ENCODE assay signal across 8 cellular contexts in genomic region chr9:126471084-126471611, GRCh38.
DNase-seq lines count a peak whose midpoint lies in the region; ATAC-seq, FAIRE-seq and TF ChIP-seq lines count a peak whose summit lies in the region.

No MANE protein-coding gene starts in this region.

- no peak for FAIRE-seq in HTR-8/SVneo (lab: Jason Lieb, UNC)

- peak; percentile 12 for DNase-seq in GM04504 (ENCODE audit: low read depth)
- DNase-seq in activated B cell treated with CpG ODN at 0.5 μM for 24 hours, result peak; percentile 61
- DNase-seq in cardiac fibroblast (ENCODE audit: low read depth in 2 of 2), result peak; percentile 51 to 81
- DNase-seq in naive thymus-derived CD8-positive, alpha-beta T cell, result peak; percentile 20 to 82 (median 72)
- peak; percentile 78 to 92 for DNase-seq in stimulated activated naive CD8-positive, alpha-beta T cell treated with anti-CD3 and anti-CD28 coated beads, Interleukin-15, amount 100 ng/mL, for 72 hours
- no peak for DNase-seq in HTR-8/SVneo (ENCODE audit: insufficient read length, low spot score)

- peak overlapping the region; percentile 92 for H3K27ac Mint-ChIP-seq in activated B cell treated with CpG ODN at 0.5 μM for 24 hours
- H3K27ac Mint-ChIP-seq in naive thymus-derived CD8-positive, alpha-beta T cell, result peak overlapping the region; percentile 87 to 96 (median 95)
- peak overlapping the region in 1 of 2 donors; percentile 62 for H3K27ac Mint-ChIP-seq in stimulated activated naive CD8-positive, alpha-beta T cell treated with anti-CD3 and anti-CD28 coated beads, Interleukin-15, amount 100 ng/mL, for 72 hours

- H3K4me3 ChIP-seq in cardiac fibroblast (replicated peaks in 1 of 2; ENCODE audit: low read depth in 2 of 2, low read length in 2 of 2), result peak overlapping the region in 1 of 2 donors; percentile 14

- no peaks in the 10 kb centered on the region for H3K9me3 Mint-ChIP-seq in activated B cell treated with CpG ODN at 0.5 μM for 24 hours
- no peaks in the 10 kb centered on the region for H3K9me3 Mint-ChIP-seq in naive thymus-derived CD8-positive, alpha-beta T cell
- no peaks in the 10 kb centered on the region for H3K9me3 Mint-ChIP-seq in stimulated activated naive CD8-positive, alpha-beta T cell treated with anti-CD3 and anti-CD28 coated beads, Interleukin-15, amount 100 ng/mL, for 72 hours

- no peaks in the 10 kb centered on the region for H3K36me3 Mint-ChIP-seq in activated B cell treated with CpG ODN at 0.5 μM for 24 hours (ENCODE audit: low read depth)
- H3K36me3 Mint-ChIP-seq in naive thymus-derived CD8-positive, alpha-beta T cell, result peaks cover 0 to 4% (median 1%) of the 10 kb centered on the region in 3 donors

- ATAC-seq in HG03439 (IDR thresholded peaks at IDR 0.05; ENCODE audit: unreplicated experiment), result peak; percentile 60
- ATAC-seq in activated B cell treated with CpG ODN at 0.5 μM for 24 hours (ENCODE audit: low read depth), result peak; percentile 77
- peak; percentile 75 to 76 for ATAC-seq in naive thymus-derived CD8-positive, alpha-beta T cell
- ATAC-seq in stimulated activated naive CD8-positive, alpha-beta T cell treated with anti-CD3 and anti-CD28 coated beads, Interleukin-15, amount 100 ng/mL, for 72 hours, result peak; percentile 91
- ATAC-seq in GM21360 (IDR thresholded peaks at IDR 0.05; ENCODE audit: unreplicated experiment), result no peak

- no peaks in the 10 kb centered on the region for H3K27me3 Mint-ChIP-seq in activated B cell treated with CpG ODN at 0.5 μM for 24 hours
- no peaks in the 10 kb centered on the region for H3K27me3 Mint-ChIP-seq in naive thymus-derived CD8-positive, alpha-beta T cell
- H3K27me3 Mint-ChIP-seq in stimulated activated naive CD8-positive, alpha-beta T cell treated with anti-CD3 and anti-CD28 coated beads, Interleukin-15, amount 100 ng/mL, for 72 hours, result no peaks in the 10 kb centered on the region

- POLR2A ChIA-PET in activated B cell treated with CpG ODN at 0.5 μM for 24 hours (lab: Charles Lee), result interaction anchor here (0.9 to 2.0 kb wide), 7 partner anchors 10 to 145 kb away, joined by 3 to 17 read pairs (median 5); partner anchors contain the start of gene MVB12B
- POLR2A ChIA-PET in naive thymus-derived CD8-positive, alpha-beta T cell (lab: Charles Lee), result interaction anchor here (0.8 to 5.5 kb wide), 12 partner anchors 16 to 153 kb away, joined by 3 to 25 read pairs (median 3); partner anchors contain the start of gene MVB12B

- intact Hi-C loops in activated B cell treated with CpG ODN at 0.5 μM for 24 hours (cut with micrococcal nuclease), result loop anchor here (2.0 to 5.0 kb wide), 4 partner anchors 20 to 144 kb away; partner anchors contain the start of gene MVB12B

- peaks cover 57% of the 10 kb centered on the region for H3K4me1 Mint-ChIP-seq in activated B cell treated with CpG ODN at 0.5 μM for 24 hours
- peaks cover 58 to 93% (median 89%) of the 10 kb centered on the region in 4 donors for H3K4me1 Mint-ChIP-seq in naive thymus-derived CD8-positive, alpha-beta T cell
- H3K4me1 Mint-ChIP-seq in stimulated activated naive CD8-positive, alpha-beta T cell treated with anti-CD3 and anti-CD28 coated beads, Interleukin-15, amount 100 ng/mL, for 72 hours, result peaks cover 77% of the 10 kb centered on the region

- TF ChIP-seq CTCF in activated B cell treated with CpG ODN at 0.5 μM for 24 hours (IDR thresholded peaks at IDR 0.05), result no peak
- no peak for TF ChIP-seq CTCF in cardiac fibroblast (IDR thresholded peaks at IDR 0.05; ENCODE audit: low read depth, low read length)

- peak overlapping the region; percentile 75 for H3K4me3 Mint-ChIP-seq in activated B cell treated with CpG ODN at 0.5 μM for 24 hours
- peak overlapping the region; percentile 66 to 86 (median 80) for H3K4me3 Mint-ChIP-seq in naive thymus-derived CD8-positive, alpha-beta T cell
- H3K4me3 Mint-ChIP-seq in stimulated activated naive CD8-positive, alpha-beta T cell treated with anti-CD3 and anti-CD28 coated beads, Interleukin-15, amount 100 ng/mL, for 72 hours, result peak overlapping the region; percentile 62 to 78

- CTCF ChIA-PET in activated B cell treated with CpG ODN at 0.5 μM for 24 hours (lab: Charles Lee), result interaction anchor here (0.8 to 5.5 kb wide), 5 partner anchors 21 to 177 kb away, joined by 4 to 32 read pairs (median 6); no protein-coding TSS in a partner anchor
